19 cellular contexts compared by ENCODE assay signal in genomic region chr13:38421590-38422560, GRCh38.
"Had no signal": no experiment of that assay in that cellular context is flagged by ENCODE, and none has a peak within 500 bp of the region (broad histone marks: within the 10 kb centered on the region; RNA-seq: fewer than 3 reads in every experiment).

No MANE protein-coding gene starts in this region.

- H3K4me1 ChIP-seq: left lung had no signal

- H3K4me3 Mint-ChIP-seq: activated CD8-positive, alpha-beta memory T cell treated with anti-CD3 and anti-CD28 coated beads, Interleukin-2, amount 10 ng/mL, durations not matched to agents 7 days and 5 days; activated naive CD8-positive, alpha-beta T cell; nephron progenitor cell; stimulated activated naive CD8-positive, alpha-beta T cell treated with anti-CD3 and anti-CD28 coated beads, Interleukin-15, Interleukin-2, amounts not matched to agents 100 ng/mL and 50 ng/mL, for 24 hours; T-helper 2 cell treated with Interferon-gamma antibody and Interleukin-4, amounts not matched to agents 5 μg/mL and 100 μg/mL, for 36 hours had no signal

- H3K4me3 ChIP-seq: cardiac muscle cell, coronary artery, left lung, ovary had no signal

- H3K27me3 ChIP-seq: cardiac muscle cell, left lung, ovary had no signal

- H3K4me1 Mint-ChIP-seq: activated CD8-positive, alpha-beta memory T cell treated with anti-CD3 and anti-CD28 coated beads, Interleukin-2, amount 10 ng/mL, durations not matched to agents 7 days and 5 days; nephron progenitor cell had no signal

- H3K9me3 Mint-ChIP-seq: nephron progenitor cell; stimulated activated naive CD8-positive, alpha-beta T cell treated with anti-CD3 and anti-CD28 coated beads, Interleukin-15, Interleukin-2, amounts not matched to agents 100 ng/mL and 50 ng/mL, for 24 hours; T-helper 2 cell treated with Interferon-gamma antibody and Interleukin-4, amounts not matched to agents 5 μg/mL and 100 μg/mL, for 36 hours had no signal

- H3K36me3 ChIP-seq: cardiac muscle cell, left lung, ovary had no signal

- H3K27ac ChIP-seq: cardiac muscle cell, coronary artery, left lung, ovary had no signal

- DNase-seq: activated CD4-positive, alpha-beta T cell treated with anti-CD3 and anti-CD28 coated beads, Interleukin-2, amount 50 U/mL, for 4 hours; activated CD8-positive, alpha-beta memory T cell treated with anti-CD3 and anti-CD28 coated beads, Interleukin-2, amount 10 ng/mL, durations not matched to agents 7 days and 5 days; activated gamma-delta T cell; activated T-cell treated with anti-CD3 and anti-CD28 coated beads, Interleukin-2, amount 50 U/mL, for 48 hours; anterior cingulate cortex; effector CD4-positive, alpha-beta T cell; foreskin melanocyte; head of caudate nucleus; islet precursor cell; left lung; nephron progenitor cell; ovary; stimulated activated CD4-positive, alpha-beta T cell treated with anti-CD3 and anti-CD28 coated beads, Interleukin-15, amount 100 ng/mL, for 24 hours; stimulated activated CD4-positive, alpha-beta T cell treated with anti-CD3 and anti-CD28 coated beads, Interleukin-4, amount 100 ng/mL, for 24 hours had no signal

- H3K27me3 Mint-ChIP-seq: activated CD8-positive, alpha-beta memory T cell treated with anti-CD3 and anti-CD28 coated beads, Interleukin-2, amount 10 ng/mL, durations not matched to agents 7 days and 5 days; stimulated activated naive CD8-positive, alpha-beta T cell treated with anti-CD3 and anti-CD28 coated beads, Interleukin-15, Interleukin-2, amounts not matched to agents 100 ng/mL and 50 ng/mL, for 24 hours had no signal

- H3K36me3 Mint-ChIP-seq: activated CD8-positive, alpha-beta memory T cell treated with anti-CD3 and anti-CD28 coated beads, Interleukin-2, amount 10 ng/mL, durations not matched to agents 7 days and 5 days; activated naive CD8-positive, alpha-beta T cell had no signal

- H3K27ac Mint-ChIP-seq: activated CD8-positive, alpha-beta memory T cell treated with anti-CD3 and anti-CD28 coated beads, Interleukin-2, amount 10 ng/mL, durations not matched to agents 7 days and 5 days; activated naive CD8-positive, alpha-beta T cell; nephron progenitor cell; stimulated activated naive CD8-positive, alpha-beta T cell treated with anti-CD3 and anti-CD28 coated beads, Interleukin-15, Interleukin-2, amounts not matched to agents 100 ng/mL and 50 ng/mL, for 24 hours; T-helper 2 cell treated with Interferon-gamma antibody and Interleukin-4, amounts not matched to agents 5 μg/mL and 100 μg/mL, for 36 hours had no signal

- H3K9me3 ChIP-seq: ovary had no signal
